In the genomic region with DNA sequence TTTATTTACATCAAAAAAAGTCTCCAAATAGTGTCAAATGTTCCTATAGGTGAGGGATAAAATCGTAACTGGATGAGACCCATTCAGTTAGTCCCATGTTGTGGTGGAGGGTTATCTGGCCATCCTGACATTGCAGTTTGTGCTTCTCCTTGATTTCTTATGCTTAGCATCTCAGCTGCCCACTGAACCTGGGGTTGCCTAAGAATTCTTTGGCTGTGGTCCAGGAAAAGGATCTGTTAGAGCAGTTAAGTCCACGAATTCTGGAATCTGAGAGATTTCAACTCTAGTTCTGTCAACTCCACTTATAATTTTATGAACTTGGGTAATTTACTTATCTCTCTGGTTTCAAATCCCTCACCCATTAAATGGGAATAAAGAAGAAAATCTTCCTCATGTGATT, we compare ENCODE assay signal across 1 cellular context.
TF ChIP-seq lines count a peak whose summit lies in the region.

No MANE protein-coding gene starts in this region.

TF ChIP-seq in GM23338, 12 proteins besides CTCF, POLR2A, EP300 and RAD21 (continued from another document):
- TF ChIP-seq CREB1 (CRISPR knock-in tag; IDR thresholded peaks at IDR 0.05; ENCODE audit: low read depth) (no peak), REST (IDR thresholded peaks at IDR 0.05; ENCODE audit: unreplicated experiment) (no peak), EZH2 (IDR thresholded peaks at IDR 0.05; ENCODE audit: low read depth, unreplicated experiment) (no peak), ZNF114 (CRISPR knock-in tag; IDR thresholded peaks at IDR 0.05) (no peak)
